8 cellular contexts compared by ENCODE assay signal in genomic region chr9:129111762-129112151, GRCh38. TPM values are rescaled to one million over a fixed set of nuclear protein-coding genes. Genes with fewer than 3 reads are reported as not detected.
DNase-seq lines count a peak whose midpoint lies in the region; ATAC-seq and TF ChIP-seq lines count a peak whose summit lies in the region.

No MANE protein-coding gene starts in this region.

- peak overlapping the region; percentile 96 for H3K4me3 Mint-ChIP-seq in activated naive CD4-positive, alpha-beta T cell treated with anti-CD3 and anti-CD28 coated beads, Interleukin-2, amount 10 ng/mL, durations not matched to agents 7 days and 5 days
- peak overlapping the region; percentile 96 for H3K4me3 Mint-ChIP-seq in osteocyte (ENCODE audit: unreplicated experiment)

- peaks cover 17% of the 10 kb centered on the region for H3K27me3 Mint-ChIP-seq in activated naive CD4-positive, alpha-beta T cell treated with anti-CD3 and anti-CD28 coated beads, Interleukin-2, amount 10 ng/mL, durations not matched to agents 7 days and 5 days
- H3K27me3 Mint-ChIP-seq in osteocyte (ENCODE audit: unreplicated experiment), result no peaks in the 10 kb centered on the region

- peak overlapping the region; percentile 96 for H3K27ac Mint-ChIP-seq in activated naive CD4-positive, alpha-beta T cell treated with anti-CD3 and anti-CD28 coated beads, Interleukin-2, amount 10 ng/mL, durations not matched to agents 7 days and 5 days
- peak overlapping the region; percentile 97 for H3K27ac Mint-ChIP-seq in osteocyte (ENCODE audit: unreplicated experiment)

- CTCF ChIA-PET in activated naive CD4-positive, alpha-beta T cell treated with anti-CD3 and anti-CD28 coated beads, Interleukin-2, amount 10 ng/mL, durations not matched to agents 7 days and 5 days (lab: Charles Lee), result interaction anchor here (0.7 to 1.5 kb wide), 2 partner anchors 27 to 512 kb away, joined by 4 read pairs; no protein-coding TSS in a partner anchor

- H3K4me1 Mint-ChIP-seq in activated naive CD4-positive, alpha-beta T cell treated with anti-CD3 and anti-CD28 coated beads, Interleukin-2, amount 10 ng/mL, durations not matched to agents 7 days and 5 days, result peaks cover 38% of the 10 kb centered on the region
- H3K4me1 Mint-ChIP-seq in osteocyte (ENCODE audit: unreplicated experiment), result peaks cover 40% of the 10 kb centered on the region

- H3K9me3 Mint-ChIP-seq in activated naive CD4-positive, alpha-beta T cell treated with anti-CD3 and anti-CD28 coated beads, Interleukin-2, amount 10 ng/mL, durations not matched to agents 7 days and 5 days, result no peaks in the 10 kb centered on the region
- no peaks in the 10 kb centered on the region for H3K9me3 Mint-ChIP-seq in osteocyte (ENCODE audit: unreplicated experiment)

- peak; percentile 57 for DNase-seq in Ammon's horn (ENCODE audit: low spot score)
- DNase-seq in NCI-H524 treated with DMSO at 0.1 percent for 48 hours (lab: John Stamatoyannopoulos, UW), result peak; percentile 39
- DNase-seq in activated naive CD4-positive, alpha-beta T cell treated with anti-CD3 and anti-CD28 coated beads, Interleukin-2, amount 10 ng/mL, durations not matched to agents 7 days and 5 days, result peak; percentile 61
- DNase-seq in glomerular visceral epithelial cell (ENCODE audit: extremely low spot score), result peak; percentile 55
- no peak for DNase-seq in osteocyte (ENCODE audit: extremely low spot score, unreplicated experiment)
- DNase-seq in COLO829 (ENCODE audit: low spot score), result no peak
- DNase-seq in NCI-H226, result no peak

- TF ChIP-seq CTCF in osteocyte (IDR thresholded peaks at IDR 0.05), result no peak

- ATAC-seq in GM21360 (IDR thresholded peaks at IDR 0.05; ENCODE audit: unreplicated experiment), result peak; percentile 16

- peaks cover 1% of the 10 kb centered on the region for H3K36me3 Mint-ChIP-seq in activated naive CD4-positive, alpha-beta T cell treated with anti-CD3 and anti-CD28 coated beads, Interleukin-2, amount 10 ng/mL, durations not matched to agents 7 days and 5 days
- peaks cover 7% of the 10 kb centered on the region for H3K36me3 Mint-ChIP-seq in osteocyte (ENCODE audit: unreplicated experiment)

RNA-seq across cellular contexts. Expression of gene PTPA, which starts 0.5 kb away (rescaled TPM):
- 140 and 150 TPM in 2 replicates for total RNA-seq in osteocyte

RNA-seq across cellular contexts. Expression of gene CRAT, which starts 1.2 kb away (rescaled TPM):
- total RNA-seq in osteocyte, result 55.1 and 55.5 TPM in 2 replicates

RNA-seq across cellular contexts. Expression of gene DOLPP1, which starts 30.8 kb away (rescaled TPM):
- 13.3 and 19.3 TPM in 2 replicates for total RNA-seq in osteocyte

Comparison
In these comparisons a context has a peak if more than half of its experiments do, and no peak if none do; other contexts are left out.
1. DNase-seq: peak in Ammon's horn (single experiment), NCI-H524 treated with DMSO at 0.1 percent for 48 hours (single experiment), activated naive CD4-positive, alpha-beta T cell treated with anti-CD3 and anti-CD28 coated beads, Interleukin-2, amount 10 ng/mL, durations not matched to agents 7 days and 5 days (single experiment) and glomerular visceral epithelial cell (single experiment); none in osteocyte (single experiment), COLO829 (single experiment) and NCI-H226 (single experiment).